Comparison of ENCODE assay signal across 21 cellular contexts in genomic region chr4:29560452-29560851, GRCh38.
DNase-seq lines count a peak whose midpoint lies in the region; ATAC-seq and TF ChIP-seq lines count a peak whose summit lies in the region.
"Had no signal": no experiment of that assay in that cellular context is flagged by ENCODE, and none has a peak within 500 bp of the region (broad histone marks: within the 10 kb centered on the region; RNA-seq: fewer than 3 reads in every experiment).

No MANE protein-coding gene starts in this region.

- peak; percentile 51 for DNase-seq in HK-2 (ENCODE audit: unreplicated experiment)
- DNase-seq in OCI-M1 (lab: John Stamatoyannopoulos, UW): peak; percentile 62
- peak; percentile 82 for DNase-seq in epithelial cell of proximal tubule (ENCODE audit: low read depth)
- DNase-seq in retinal pigment epithelial cell (ENCODE audit: low read depth): peak; percentile 82
- DNase-seq: activated B cell treated with CpG ODN at 0.5 μM for 24 hours; activated CD4-positive, alpha-beta memory T cell treated with anti-CD3 and anti-CD28 coated beads, Interleukin-2, amount 10 ng/mL, durations not matched to agents 7 days and 5 days; activated effector memory CD4-positive, alpha-beta T cell treated with Interleukin-2 at 50 U/mL for 16 hours; activated naive CD8-positive, alpha-beta T cell treated with anti-CD3 and anti-CD28 coated beads, Interleukin-2, amount 50 U/mL, for 24 hours; CD8-positive, alpha-beta memory T cell; colonic mucosa; DMS79; heart left ventricle; NCI-H146; NCI-H510A had no signal

- TF ChIP-seq CTCF in epithelial cell of proximal tubule (conservative IDR thresholded peaks at IDR 0.05; ENCODE audit: low read depth, low read length): no peak
- TF ChIP-seq CTCF in retinal pigment epithelial cell (conservative IDR thresholded peaks at IDR 0.05; ENCODE audit: low read depth, low read length): no peak

- H3K4me3 ChIP-seq in epithelial cell of proximal tubule (ENCODE audit: low read depth, low read length): no peak overlapping the region
- H3K4me3 ChIP-seq in retinal pigment epithelial cell (ENCODE audit: low read length): no peak overlapping the region
- H3K4me3 ChIP-seq: colonic mucosa, heart left ventricle, suprapubic skin, vagina had no signal

- ATAC-seq in GM18873 (IDR thresholded peaks at IDR 0.05; ENCODE audit: low FRiP score, unreplicated experiment) (no peak), GM21576 (IDR thresholded peaks at IDR 0.05; ENCODE audit: unreplicated experiment) (no peak), GM19463 (IDR thresholded peaks at IDR 0.05; ENCODE audit: unreplicated experiment) (no peak)
- ATAC-seq: activated naive CD8-positive, alpha-beta T cell treated with anti-CD3 and anti-CD28 coated beads, Interleukin-2, amount 50 U/mL, for 24 hours; heart left ventricle; HepG2; SK-N-SH treated with all-trans-retinoic acid at 6 μM for 48 hours had no signal
